Comparison of ENCODE assay signal across 16 cellular contexts in the genomic region with DNA sequence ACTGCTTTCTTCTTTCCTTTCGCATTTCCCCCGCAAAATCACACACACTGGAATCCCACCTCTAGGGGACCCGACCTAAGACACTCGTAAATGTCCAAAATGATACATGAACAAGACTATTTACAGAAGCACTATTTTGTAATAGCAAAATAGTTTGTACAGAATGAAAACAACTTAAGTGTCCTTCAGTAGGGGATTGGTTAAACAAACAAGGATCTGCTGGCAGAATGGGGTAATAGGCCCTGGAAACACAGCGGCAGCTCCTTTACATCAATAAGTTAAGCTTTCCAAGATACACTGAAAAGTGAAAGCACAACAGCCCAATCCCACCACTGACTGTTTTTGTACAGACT. TPM values are rescaled to one million over a fixed set of nuclear protein-coding genes. Genes with fewer than 3 reads are reported as not detected.
DNase-seq lines count a peak whose midpoint lies in the region; ATAC-seq and TF ChIP-seq lines count a peak whose summit lies in the region.
"Had no signal": no experiment of that assay in that cellular context is flagged by ENCODE, and none has a peak within 500 bp of the region (broad histone marks: within the 10 kb centered on the region; RNA-seq: fewer than 3 reads in every experiment).

No MANE protein-coding gene starts in this region.

- H3K14ac ChIP-seq in mesenchymal stem cell (ENCODE audit: low read length in 2 of 2) = no peak overlapping the region

- H2BK120ac ChIP-seq in mesenchymal stem cell (ENCODE audit: low read depth, low read length) = no peak overlapping the region

- ATAC-seq in GM19455 (IDR thresholded peaks at IDR 0.05; ENCODE audit: unreplicated experiment) (no peak), HG03469 (IDR thresholded peaks at IDR 0.05; ENCODE audit: unreplicated experiment) (no peak)
- ATAC-seq: heart left ventricle, psoas muscle had no signal

- no peaks in the 10 kb centered on the region for H3K9me3 ChIP-seq in Loucy (ENCODE audit: insufficient read depth, low read depth, low read length)
- no peaks in the 10 kb centered on the region for H3K9me3 ChIP-seq in mammary epithelial cell (replicated peaks; ENCODE audit: insufficient read depth, low read length)
- H3K9me3 ChIP-seq in mesenchymal stem cell (ENCODE audit: control insufficient read depth, low read length) = no peaks in the 10 kb centered on the region
- H3K9me3 ChIP-seq: BE2C, heart left ventricle, psoas muscle, tibial nerve had no signal

- 74% methylated on average over 5 of the region's 5 CpGs for WGBS in mammary epithelial cell (ENCODE audit: low coverage, missing lambda C conversion rate)
- WGBS in mesenchymal stem cell = 31% methylated on average over 3 of the region's 5 CpGs

- no peak overlapping the region for H2AK5ac ChIP-seq in mesenchymal stem cell (ENCODE audit: low read length, severe bottlenecking)

- H2BK12ac ChIP-seq in mesenchymal stem cell (ENCODE audit: low read length in 2 of 2) = peak overlapping the region in 1 of 2 experiments; percentile 3

- no peak overlapping the region for H4K91ac ChIP-seq in mesenchymal stem cell (ENCODE audit: low read length)

- H2AFZ ChIP-seq in ACC112 (ENCODE audit: low read length, unreplicated experiment) (peak overlapping the region; percentile 79), Loucy (ENCODE audit: low read length) (peak overlapping the region; percentile 44; the same call in 1 of the 2 replicates), mammary epithelial cell (ENCODE audit: low read depth, low read length) (no peak overlapping the region), mesenchymal stem cell (ENCODE audit: low read depth, low read length) (no peak overlapping the region)

- intact Hi-C loops in mammary epithelial cell (cut with micrococcal nuclease) = no loop called here

- H3K27ac ChIP-seq in ACC112 (ENCODE audit: low read depth, low read length) = peak overlapping the region; percentile 78
- no peak overlapping the region for H3K27ac ChIP-seq in mammary epithelial cell (ENCODE audit: insufficient read depth, low read depth, low read length)
- H3K27ac ChIP-seq in mesenchymal stem cell (ENCODE audit: low read length, poor library complexity, severe bottlenecking) = peak overlapping the region; percentile 52
- H3K27ac ChIP-seq: psoas muscle had no signal

- no peak overlapping the region for H3K9ac ChIP-seq in Loucy (ENCODE audit: low read depth, low read length, poor library complexity, severe bottlenecking)
- no peak overlapping the region for H3K9ac ChIP-seq in mammary epithelial cell (ENCODE audit: insufficient read depth, low read length)
- H3K9ac ChIP-seq in mesenchymal stem cell (ENCODE audit: low read length) = peak overlapping the region; percentile 7

- BruUV-seq in mammary epithelial cell (replicated peaks; lab: Mats Ljungman, UMichigan) = no TSS peak

- H2BK5ac ChIP-seq in mesenchymal stem cell (ENCODE audit: low read depth, low read length, poor library complexity, severe bottlenecking) = no peak overlapping the region

- H3K4me3 ChIP-seq in ACC112 (ENCODE audit: low read depth, low read length) = peak overlapping the region; percentile 55
- H3K4me3 ChIP-seq in Loucy (ENCODE audit: low read length, poor library complexity, severe bottlenecking) = no peak overlapping the region
- no peak overlapping the region for H3K4me3 ChIP-seq in mammary epithelial cell (replicated peaks in 1 of 3; ENCODE audit: insufficient read depth in 1 of 3, low read depth in 2 of 3, low read length in 3 of 3)
- H3K4me3 ChIP-seq in mesenchymal stem cell (ENCODE audit: insufficient read depth in 1 of 2, low read depth in 1 of 2, low read length in 2 of 2) = peak overlapping the region in 1 of 2 experiments; percentile 32
- H3K4me3 ChIP-seq: heart left ventricle, psoas muscle, tibial nerve had no signal

- TF ChIP-seq CTCF in Loucy (conservative IDR thresholded peaks at IDR 0.05; ENCODE audit: low read length) (no peak), mammary epithelial cell (conservative IDR thresholded peaks at IDR 0.05 in 1 of 2, IDR thresholded peaks at IDR 0.05 in 1 of 2; ENCODE audit: extremely low read depth in 1 of 2, insufficient read depth in 1 of 2, low read depth in 1 of 2, low read length in 2 of 2) (no peak)

- in situ Hi-C loops in mammary epithelial cell (cut with MboI; ENCODE audit: low sequenced_read_pairs in 2 of 2) = no loop called here

- H3K27me3 ChIP-seq in ACC112 (ENCODE audit: insufficient read depth, low read length) (no peaks in the 10 kb centered on the region), Loucy (ENCODE audit: insufficient read depth, low read length, poor library complexity, severe bottlenecking) (no peaks in the 10 kb centered on the region), mammary epithelial cell (ENCODE audit: insufficient read depth, low read length) (no peaks in the 10 kb centered on the region), mesenchymal stem cell (ENCODE audit: control insufficient read depth in 1 of 2, insufficient read depth in 1 of 2, low read length in 2 of 2) (no peaks in the 10 kb centered on the region)
- H3K27me3 ChIP-seq: BE2C, heart left ventricle, tibial nerve had no signal

- H3K4ac ChIP-seq in mesenchymal stem cell (ENCODE audit: low read depth in 1 of 2, low read length in 2 of 2) = no peak overlapping the region

- H3K36me3 ChIP-seq in ACC112 (ENCODE audit: insufficient read depth, low read length) (no peaks in the 10 kb centered on the region), Loucy (ENCODE audit: insufficient read depth, low read length) (no peaks in the 10 kb centered on the region), mammary epithelial cell (ENCODE audit: insufficient read depth, low read length) (peaks cover 9% of the 10 kb centered on the region), mesenchymal stem cell (ENCODE audit: control insufficient read depth in 1 of 2, insufficient read depth in 2 of 2, low read depth in 1 of 2, low read length in 2 of 2) (peaks cover 31 to 44% of the 10 kb centered on the region in 2 experiments)
- H3K36me3 ChIP-seq: BE2C, tibial nerve had no signal

- H3K79me2 ChIP-seq in ACC112 (ENCODE audit: control insufficient read depth, insufficient read depth, low read length, unreplicated experiment) (peaks cover 19% of the 10 kb centered on the region), Loucy (ENCODE audit: insufficient read depth, low read length) (no peaks in the 10 kb centered on the region), mammary epithelial cell (ENCODE audit: insufficient read depth, low read length) (peaks cover 79% of the 10 kb centered on the region)

- H2BK15ac ChIP-seq in mesenchymal stem cell (ENCODE audit: low read depth, poor library complexity, severe bottlenecking) = no peak overlapping the region

- DNase-seq in mammary epithelial cell = no peak
- DNase-seq in mesenchymal stem cell = peak; percentile 95
- no peak for DNase-seq in activated T-cell treated with anti-CD3 and anti-CD28 coated beads for 4 hours
- DNase-seq in NCI-H1105 (lab: John Stamatoyannopoulos, UW) = no peak
- DNase-seq: activated gamma-delta T cell, BE2C, cortex of kidney, NCI-H1436, SW 1271 had no signal

- no peaks in the 10 kb centered on the region for H3K9me2 ChIP-seq in Loucy (replicated peaks; ENCODE audit: low read depth, low read length)

- peak overlapping the region; percentile 53 to 67 for H3K18ac ChIP-seq in mesenchymal stem cell (ENCODE audit: low read depth in 1 of 2, low read length in 2 of 2)

- peaks cover 12% of the 10 kb centered on the region for H3K79me1 ChIP-seq in mesenchymal stem cell (replicated peaks; ENCODE audit: low read length, poor library complexity, severe bottlenecking)

- H3K4me1 ChIP-seq in ACC112 (ENCODE audit: control insufficient read depth, insufficient read depth, low read length, unreplicated experiment) (peaks cover 50% of the 10 kb centered on the region), Loucy (ENCODE audit: insufficient read depth, low read length, poor library complexity, severe bottlenecking) (no peaks in the 10 kb centered on the region), mammary epithelial cell (ENCODE audit: insufficient read depth, low read length) (peaks cover 49% of the 10 kb centered on the region), mesenchymal stem cell (ENCODE audit: control insufficient read depth, insufficient read depth, low read depth, low read length) (peaks cover 29% of the 10 kb centered on the region)
- H3K4me1 ChIP-seq: psoas muscle had no signal

- dilution Hi-C loops in mammary epithelial cell (cut with HindIII; ENCODE audit: low sequenced_read_pairs) = no loop called here

- CTCF ChIA-PET in mammary epithelial cell (lab: Charles Lee; ENCODE audit: low non-redundant PET) = interaction anchor here (0.6 to 0.8 kb wide), 3 partner anchors 20 to 241 kb away, joined by 3 to 4 read pairs (median 4); no protein-coding TSS in a partner anchor

- no peaks in the 10 kb centered on the region for H3F3A ChIP-seq in Loucy (ENCODE audit: low read depth)

- H3K4me2 ChIP-seq in Loucy (ENCODE audit: low read depth, low read length, poor library complexity, severe bottlenecking) (no peak overlapping the region), mammary epithelial cell (ENCODE audit: insufficient read depth, low read depth, low read length) (peak overlapping the region; percentile 34), mesenchymal stem cell (ENCODE audit: low read length, poor library complexity, severe bottlenecking) (peak overlapping the region; percentile 45)

- H4K20me1 ChIP-seq in Loucy (ENCODE audit: insufficient read depth, low read length, poor library complexity, severe bottlenecking) (no peaks in the 10 kb centered on the region), mammary epithelial cell (ENCODE audit: insufficient read depth, low read length) (no peaks in the 10 kb centered on the region)

- H4K8ac ChIP-seq in mesenchymal stem cell (ENCODE audit: low read length) = peak overlapping the region; percentile 27

- H3K23ac ChIP-seq in mesenchymal stem cell (ENCODE audit: low read length in 2 of 2) = no peak overlapping the region

RNA-seq across cellular contexts. Expression of gene LTBP2, which starts 48.8 kb away (rescaled TPM):
- total RNA-seq in mammary epithelial cell = 100 to 1,000 TPM; 104 to 322 TPM
- polyA plus RNA-seq in mammary epithelial cell = 56.3 TPM
- polyA minus RNA-seq in mammary epithelial cell = 131 TPM
- polyA plus RNA-seq in mesenchymal stem cell (2013, experiment 1 of 2) = 16.6 TPM
- 16.0 TPM for polyA plus RNA-seq in mesenchymal stem cell (2013, experiment 2 of 2)

Comparison
In these comparisons a context has a peak if more than half of its experiments do, and no peak if none do; other contexts are left out.
1. H2AFZ ChIP-seq: peak in ACC112 (single experiment) and Loucy (single experiment); none in mammary epithelial cell (single experiment) and mesenchymal stem cell (single experiment).